In genomic region chr11:59053387-59053786, GRCh38 we compare ENCODE assay signal across 8 cellular contexts. TPM values are rescaled to one million over a fixed set of nuclear protein-coding genes. Genes with fewer than 3 reads are reported as not detected.
DNase-seq lines count a peak whose midpoint lies in the region; ATAC-seq and TF ChIP-seq lines count a peak whose summit lies in the region.

No MANE protein-coding gene starts in this region.

- WGBS in sigmoid colon, 2 donors: 40 to 43% methylated on average over 2 of the region's 2 CpGs

- H3K9me3 ChIP-seq in SJSA1 (replicated peaks): no peaks in the 10 kb centered on the region
- H3K9me3 ChIP-seq in sigmoid colon: no peaks in the 10 kb centered on the region

- peak in 3 of 4 experiments; percentile 18 to 52 (median 29) for TF ChIP-seq CTCF in sigmoid colon (IDR thresholded peaks at IDR 0.05)

- no peak overlapping the region for H3K27ac ChIP-seq in SJSA1
- no peak overlapping the region for H3K27ac ChIP-seq in sigmoid colon

- ATAC-seq in HG02852 (IDR thresholded peaks at IDR 0.05; ENCODE audit: unreplicated experiment): peak; percentile 51
- ATAC-seq in left cardiac atrium: peak in 1 of 2 donors; percentile 25

- H3K27me3 ChIP-seq in SJSA1 (replicated peaks): no peaks in the 10 kb centered on the region
- peaks cover 4 to 15% (median 4%) of the 10 kb centered on the region in 3 donors for H3K27me3 ChIP-seq in sigmoid colon

- intact Hi-C loops in left cardiac atrium (cut with DNase I): no loop called here
- intact Hi-C loops in sigmoid colon (cut with DNase I): loop anchor here (5.0 kb wide), 1 partner anchor 84 kb away; no protein-coding TSS in a partner anchor

- TF ChIP-seq EP300 in sigmoid colon (IDR thresholded peaks at IDR 0.05): no peak

- H3K4me3 ChIP-seq in SJSA1 (no peak overlapping the region), sigmoid colon (no peak overlapping the region)

- H3K36me3 ChIP-seq in SJSA1: no peaks in the 10 kb centered on the region
- H3K36me3 ChIP-seq in sigmoid colon: no peaks in the 10 kb centered on the region

- peak; percentile 6 to 8 for DNase-seq in NCI-H2081 (lab: John Stamatoyannopoulos, UW)
- no peak for DNase-seq in NCI-H2081 treated with DMSO at 0.1 percent for 48 hours (lab: John Stamatoyannopoulos, UW)
- DNase-seq in SJSA1 (ENCODE audit: low read depth in 1 of 2, low spot score in 2 of 2): peak; percentile 23 to 65
- peak; percentile 36 to 76 (median 68) for DNase-seq in activated naive CD4-positive, alpha-beta T cell (lab: John Stamatoyannopoulos, UW)
- DNase-seq in left cardiac atrium: peak; percentile 58
- DNase-seq in sigmoid colon: peak; percentile 75
- no peak for DNase-seq in HuH-7.5 (ENCODE audit: low spot score)

- TF ChIP-seq POLR2A in sigmoid colon (IDR thresholded peaks at IDR 0.05): no peak

- H3K4me1 ChIP-seq in SJSA1 (replicated peaks): 0 out of 2 replicates have a peak, but pooled peaks cover 3% of the 10 kb centered on the region
- peaks cover 0 to 4% (median 0%) of the 10 kb centered on the region in 4 donors for H3K4me1 ChIP-seq in sigmoid colon

RNA-seq across cellular contexts. Expression of gene GLYATL1B, which starts 32.7 kb away (rescaled TPM):
- not detected in 2 replicates for total RNA-seq in SJSA1 (2014; rRNA removed; shearing (Covaris generic))
- total RNA-seq in left cardiac atrium (not detected), sigmoid colon (not detected)
- polyA plus RNA-seq in sigmoid colon: not detected

RNA-seq across cellular contexts. Expression of gene FAM111B, which starts 53.6 kb away (rescaled TPM):
- total RNA-seq in SJSA1 (2014; rRNA removed; shearing (Covaris generic)): 59.0 and 69.5 TPM in 2 replicates
- total RNA-seq in left cardiac atrium (1 to 10 TPM in 1 of 2 donors, under 1 TPM in 1; 0.92 to 2.9 TPM), sigmoid colon (under 1 TPM in 2 of 4 donors, not detected in 2; 0.27 to 0.36 TPM)
- polyA plus RNA-seq in sigmoid colon: 1 to 10 TPM; 1.8 to 6.8 (median 2.1) TPM

Comparison
In these comparisons a context has a peak if more than half of its experiments do, and no peak if none do; other contexts are left out.
1. DNase-seq: peak in NCI-H2081 (2 of 2), SJSA1 (2 of 2), activated naive CD4-positive, alpha-beta T cell (4 of 4), left cardiac atrium (single experiment) and sigmoid colon (single experiment); none in NCI-H2081 treated with DMSO at 0.1 percent for 48 hours (single experiment) and HuH-7.5 (single experiment).
2. RNA of gene FAM111B, which starts 53.6 kb away (total RNA-seq): 59.0 to 69.5 TPM in SJSA1; 0.92 to 2.9 TPM in left cardiac atrium and 0.27 to 0.36 TPM in sigmoid colon; every median in the first group is over 10 times any median in the second.